ENCODE assay signal across 1 cellular context in genomic region chr1:55483523-55483922, GRCh38.
TF ChIP-seq lines count a peak whose summit lies in the region.

No MANE protein-coding gene starts in this region.

TF ChIP-seq in IMR-90, 13 proteins besides CTCF, POLR2A, EP300 and RAD21:
- no peak for TF ChIP-seq CEBPB (IDR thresholded peaks at IDR 0.05; ENCODE audit: low read depth, low read length)
- TF ChIP-seq CHD1 (IDR thresholded peaks at IDR 0.05; ENCODE audit: low read depth, low read length) = no peak
- TF ChIP-seq MAFK (IDR thresholded peaks at IDR 0.05; ENCODE audit: low read depth, low read length) = no peak
- no peak for TF ChIP-seq USF2 (IDR thresholded peaks at IDR 0.05; ENCODE audit: low read depth, low read length)
- no peak for TF ChIP-seq ELK1 (IDR thresholded peaks at IDR 0.05; ENCODE audit: borderline replicate concordance, low read depth, low read length)
- TF ChIP-seq MAZ (IDR thresholded peaks at IDR 0.05; ENCODE audit: borderline replicate concordance, low read depth, low read length) = no peak
- TF ChIP-seq BHLHE40 (IDR thresholded peaks at IDR 0.05; ENCODE audit: low read depth, low read length) = no peak
- TF ChIP-seq MXI1 (IDR thresholded peaks at IDR 0.05; ENCODE audit: borderline replicate concordance, low read depth, low read length) = no peak
- no peak for TF ChIP-seq RCOR1 (IDR thresholded peaks at IDR 0.05; ENCODE audit: insufficient replicate concordance, low read length)
- TF ChIP-seq FOS (IDR thresholded peaks at IDR 0.05; ENCODE audit: low read depth, low read length) = no peak
- no peak for TF ChIP-seq RFX5 (IDR thresholded peaks at IDR 0.05; ENCODE audit: low read depth, low read length)
- no peak for TF ChIP-seq NFE2L2 (IDR thresholded peaks at IDR 0.05; ENCODE audit: low read depth, low read length)
- TF ChIP-seq SMC3 (IDR thresholded peaks at IDR 0.05; ENCODE audit: low read depth, low read length) = no peak
